8 cellular contexts compared by ENCODE assay signal in the genomic region with DNA sequence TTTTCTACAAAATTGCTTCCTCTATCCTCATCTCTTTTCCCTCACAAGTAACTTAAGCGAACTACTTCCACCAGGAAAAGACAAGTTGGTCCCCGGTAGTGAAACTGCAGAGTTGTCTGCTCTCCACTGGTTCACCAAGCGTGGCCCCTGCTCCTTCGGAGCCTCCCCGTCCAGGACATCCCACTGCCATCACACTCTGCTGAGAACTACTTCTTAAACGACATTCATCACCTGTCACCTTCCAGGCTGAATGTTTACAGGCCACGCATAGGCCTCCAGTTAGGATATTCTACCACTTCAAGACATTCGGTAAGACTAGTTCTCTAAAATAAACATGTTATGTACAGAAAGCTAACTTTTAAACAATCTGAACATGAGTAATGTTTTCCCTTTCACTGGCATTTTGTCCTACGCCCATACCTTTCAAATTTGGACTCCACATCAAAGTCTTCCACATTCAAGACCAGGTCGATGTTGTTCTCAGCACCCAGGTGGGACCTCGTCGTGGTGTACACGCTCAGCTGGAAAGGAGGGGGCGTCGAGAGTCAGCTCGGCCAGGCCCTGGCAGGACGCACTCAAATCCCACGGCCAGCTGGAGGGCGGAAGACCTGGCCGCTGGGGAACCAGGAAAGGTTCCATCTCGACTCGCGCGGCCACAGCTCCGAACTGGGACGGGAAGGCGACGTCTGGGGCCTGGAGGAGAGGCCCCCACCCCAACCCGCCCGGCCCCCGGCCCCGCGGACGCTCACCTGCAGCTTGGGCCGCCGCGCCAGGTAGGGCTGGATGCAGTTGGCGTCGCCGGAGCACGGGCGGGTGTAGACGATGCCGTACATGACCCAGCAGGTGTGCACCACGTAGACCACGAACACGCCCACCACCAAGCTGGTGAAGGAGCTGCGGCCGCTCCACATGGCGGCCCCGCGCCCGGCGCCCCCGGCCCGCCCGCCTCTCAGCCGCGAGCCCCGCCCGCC. TPM values are rescaled to one million over a fixed set of nuclear protein-coding genes. Genes with fewer than 3 reads are reported as not detected.
DNase-seq lines count a peak whose midpoint lies in the region; ATAC-seq and TF ChIP-seq lines count a peak whose summit lies in the region.

No MANE protein-coding gene starts in this region.

- H3K14ac ChIP-seq in IMR-90 (replicated peaks; ENCODE audit: low read depth, low read length) = peak overlapping the region; percentile 71

- no peak overlapping the region for H4K5ac ChIP-seq in IMR-90 (ENCODE audit: low read depth, low read length)

- no peak overlapping the region for H2BK5ac ChIP-seq in IMR-90 (ENCODE audit: low read depth, low read length, poor library complexity, severe bottlenecking)

- no peaks in the 10 kb centered on the region for H4K20me1 ChIP-seq in IMR-90 (ENCODE audit: insufficient read depth, low read length)

- H3K9me1 ChIP-seq in IMR-90 (ENCODE audit: insufficient read depth, low read length) = no peaks in the 10 kb centered on the region

- H3K9me3 ChIP-seq in CD8-positive, alpha-beta memory T cell (ENCODE audit: low read length) = no peaks in the 10 kb centered on the region
- H3K9me3 ChIP-seq in IMR-90 (ENCODE audit: control insufficient read depth, insufficient read depth, low read length) (no peaks in the 10 kb centered on the region), heart right ventricle (no peaks in the 10 kb centered on the region)

- peak overlapping the region; percentile 65; the same call in 1 of the 2 replicates for H3K23ac ChIP-seq in IMR-90 (ENCODE audit: low read depth, low read length)

- no peak overlapping the region; the same call in 1 of the 2 replicates for H4K91ac ChIP-seq in IMR-90 (ENCODE audit: insufficient read depth, low read depth, low read length)

- TF ChIP-seq CTCF in IMR-90 (conservative IDR thresholded peaks at IDR 0.05; ENCODE audit: low read depth, low read length) (no peak), heart right ventricle (IDR thresholded peaks at IDR 0.05) (no peak)

- H2BK20ac ChIP-seq in IMR-90 (ENCODE audit: low read depth, low read length) = no peak overlapping the region

- H3K36me3 ChIP-seq in CD8-positive, alpha-beta memory T cell (ENCODE audit: insufficient read depth, low read length) = peaks cover 19% of the 10 kb centered on the region
- H3K36me3 ChIP-seq in IMR-90 (ENCODE audit: control insufficient read depth, insufficient read depth, low read length) (peaks cover 20% of the 10 kb centered on the region), heart right ventricle (peaks cover 0 to 40% (median 24%) of the 10 kb centered on the region in 9 donors)

- peaks cover 29 to 38% (median 37%) of the 10 kb centered on the region in 3 donors for H3K4me1 Mint-ChIP-seq in CD8-positive, alpha-beta memory T cell
- H3K4me1 Mint-ChIP-seq in activated T-cell treated with anti-CD3 and anti-CD28 coated beads, Interleukin-2, amount 50 U/mL, for 72 hours (ENCODE audit: low read depth) = peaks cover 31% of the 10 kb centered on the region

- ATAC-seq in GM21423 (IDR thresholded peaks at IDR 0.05; ENCODE audit: unreplicated experiment) (peak; percentile 10), IMR-90 (ENCODE audit: low read depth) (peak; percentile 45), heart right ventricle (peak in 1 of 8 donors; percentile 25)
- ATAC-seq in activated T-cell treated with anti-CD3 and anti-CD28 coated beads, Interleukin-2, amount 50 U/mL, for 72 hours (replicated peaks in 1 of 2) = peak; percentile 5 to 18

- peak overlapping the region; percentile 34 for H3K27ac ChIP-seq in CD8-positive, alpha-beta memory T cell (ENCODE audit: low read depth, low read length)
- H3K27ac ChIP-seq in IMR-90 (ENCODE audit: insufficient read depth, low read length) (peak overlapping the region; percentile 77), heart right ventricle (peak overlapping the region in 6 of 10 donors; percentile 32 to 84 (median 57))

- peak overlapping the region; percentile 96 for H2AFZ ChIP-seq in IMR-90 (replicated peaks; ENCODE audit: low read length, poor library complexity)

- H3K27me3 Mint-ChIP-seq in CD8-positive, alpha-beta memory T cell = no peaks in the 10 kb centered on the region
- H3K27me3 Mint-ChIP-seq in activated T-cell treated with anti-CD3 and anti-CD28 coated beads, Interleukin-2, amount 50 U/mL, for 72 hours (ENCODE audit: low read depth) = no peaks in the 10 kb centered on the region

- no peak for TF ChIP-seq POLR2A in IMR-90 (IDR thresholded peaks at IDR 0.05; ENCODE audit: low read depth, low read length)

- no peaks in the 10 kb centered on the region for H3K27me3 ChIP-seq in CD8-positive, alpha-beta memory T cell (ENCODE audit: insufficient read depth, low read length, poor library complexity, severe bottlenecking)
- H3K27me3 ChIP-seq in IMR-90 (ENCODE audit: control insufficient read depth, insufficient read depth, low read length) = no peaks in the 10 kb centered on the region
- no peaks in the 10 kb centered on the region for H3K27me3 ChIP-seq in heart right ventricle

- H3K27ac Mint-ChIP-seq in CD8-positive, alpha-beta memory T cell = peak overlapping the region; percentile 81 to 95 (median 92)
- H3K27ac Mint-ChIP-seq in activated T-cell treated with anti-CD3 and anti-CD28 coated beads, Interleukin-2, amount 50 U/mL, for 72 hours = peak overlapping the region; percentile 86

- peak in 2 of 5 donors; percentile 19 to 47 for DNase-seq in CD8-positive, alpha-beta memory T cell
- DNase-seq in IMR-90 = peak; percentile 12
- peak; percentile 17 to 25 for DNase-seq in activated T-cell treated with anti-CD3 and anti-CD28 coated beads, Interleukin-2, amount 50 U/mL, for 72 hours
- no peak for DNase-seq in heart right ventricle
- DNase-seq in skeletal muscle cell (ENCODE audit: low read depth) = no peak
- DNase-seq in NCI-H345 (lab: John Stamatoyannopoulos, UW) = no peak
- no peak for DNase-seq in HPDE6-E6E7 (ENCODE audit: extremely low spot score)

- BruUV-seq in IMR-90 (replicated peaks; lab: Mats Ljungman, UMichigan) = TSS peak; percentile 73

- H3K4me1 ChIP-seq in CD8-positive, alpha-beta memory T cell (ENCODE audit: insufficient read depth, low read length) = peaks cover 32% of the 10 kb centered on the region
- H3K4me1 ChIP-seq in IMR-90 (ENCODE audit: control insufficient read depth, insufficient read depth, low read length) = peaks cover 8% of the 10 kb centered on the region; the same call in 1 of the 2 replicates
- peaks cover 3 to 28% (median 23%) of the 10 kb centered on the region in 9 donors for H3K4me1 ChIP-seq in heart right ventricle

- H3K18ac ChIP-seq in IMR-90 (ENCODE audit: low read depth, low read length) = no peak overlapping the region

- H3K79me1 ChIP-seq in IMR-90 (ENCODE audit: low read depth in 1 of 2, low read length in 2 of 2) = peaks cover 13 to 29% of the 10 kb centered on the region in 2 experiments

- 12% methylated on average over 12 of the region's 61 CpGs; no CpG with 5 or more reads in 1 of the 2 experiments for WGBS in IMR-90 (ENCODE audit: extremely low coverage in 2 of 2, insufficient read length in 1 of 2), 2 experiments
- 8 to 9% methylated on average over 45 to 55 of the region's 61 CpGs for WGBS in heart right ventricle, 2 donors

- dilution Hi-C loops in IMR-90 (cut with HindIII; ENCODE audit: low sequenced_read_pairs, unreplicated experiment) = no loop called here

- peak overlapping the region; percentile 90 for H2AK9ac ChIP-seq in IMR-90 (replicated peaks; ENCODE audit: low read depth, low read length, poor library complexity)

- H3K9ac ChIP-seq in IMR-90 (ENCODE audit: low read depth, low read length) = peak overlapping the region; percentile 84

- in situ Hi-C loops in IMR-90 (cut with MboI; ENCODE audit: low sequenced_read_pairs) = no loop called here

- H3K4me3 Mint-ChIP-seq in CD8-positive, alpha-beta memory T cell = peak overlapping the region; percentile 85 to 95 (median 92)
- peak overlapping the region; percentile 88 to 97 for H3K4me3 Mint-ChIP-seq in activated T-cell treated with anti-CD3 and anti-CD28 coated beads, Interleukin-2, amount 50 U/mL, for 72 hours

- intact Hi-C loops in IMR-90 (cut with micrococcal nuclease) = loop anchor here (2.0 kb wide), 1 partner anchor 301 kb away; no protein-coding TSS in a partner anchor
- intact Hi-C loops in heart right ventricle (cut with DNase I) = no loop called here

- no peak overlapping the region for H2BK120ac ChIP-seq in IMR-90 (ENCODE audit: low read depth, low read length)

- peak overlapping the region; percentile 99 for H3K4me2 ChIP-seq in IMR-90 (ENCODE audit: low read depth, low read length)

- H3K4me3 ChIP-seq in CD8-positive, alpha-beta memory T cell (ENCODE audit: low read length) = peak overlapping the region; percentile 58
- peak overlapping the region; percentile 98 for H3K4me3 ChIP-seq in IMR-90 (ENCODE audit: insufficient read depth, low read depth, low read length)
- peak overlapping the region; percentile 64 to 100 (median 85) for H3K4me3 ChIP-seq in heart right ventricle
- H3K4me3 ChIP-seq in skeletal muscle cell (ENCODE audit: low read depth, low read length) = peak overlapping the region; percentile 76

- H3K56ac ChIP-seq in IMR-90 (ENCODE audit: extremely low read depth, insufficient read depth, low read length) = no peak overlapping the region

- peak overlapping the region; percentile 73 to 87; a peak in 2 of 4 replicates for H4K8ac ChIP-seq in IMR-90 (ENCODE audit: low read depth in 2 of 2, low read length in 2 of 2)

- POLR2A ChIA-PET in CD8-positive, alpha-beta memory T cell (lab: Charles Lee) = interaction anchor here (0.7 to 3.0 kb wide), 5 partner anchors 29 to 449 kb away, joined by 3 to 17 read pairs (median 4); a partner anchor contains a TSS
- POLR2A ChIA-PET in IMR-90 (lab: Charles Lee; ENCODE audit: unreplicated experiment) = no interaction called here

- H3K36me3 Mint-ChIP-seq in CD8-positive, alpha-beta memory T cell = peaks cover 4 to 38% (median 18%) of the 10 kb centered on the region in 3 donors
- peaks cover 11 to 18% of the 10 kb centered on the region in 2 donors for H3K36me3 Mint-ChIP-seq in activated T-cell treated with anti-CD3 and anti-CD28 coated beads, Interleukin-2, amount 50 U/mL, for 72 hours (ENCODE audit: insufficient read depth in 2 of 2)

- H2AK5ac ChIP-seq in IMR-90 (ENCODE audit: low read depth, low read length) = peak overlapping the region; percentile 91

- CTCF ChIA-PET in CD8-positive, alpha-beta memory T cell (lab: Charles Lee) = interaction anchor here (1.3 to 1.6 kb wide), 2 partner anchors 22 to 30 kb away, joined by 3 read pairs; no protein-coding TSS in a partner anchor
- CTCF ChIA-PET in IMR-90 (lab: Yijun Ruan, JAX) = no interaction called here

- H2BK15ac ChIP-seq in IMR-90 (ENCODE audit: low read depth, low read length) = no peak overlapping the region

- peak overlapping the region; percentile 77; the same call in 1 of the 2 replicates for H3K4ac ChIP-seq in IMR-90 (ENCODE audit: low read depth, low read length)

- H3K9me3 Mint-ChIP-seq in CD8-positive, alpha-beta memory T cell = no peaks in the 10 kb centered on the region
- no peaks in the 10 kb centered on the region for H3K9me3 Mint-ChIP-seq in activated T-cell treated with anti-CD3 and anti-CD28 coated beads, Interleukin-2, amount 50 U/mL, for 72 hours

- TF ChIP-seq RAD21 in IMR-90 (IDR thresholded peaks at IDR 0.05; ENCODE audit: low read length) = no peak

RNA-seq across cellular contexts. Expression of a gene that starts 0.7 kb away (rescaled TPM):
- 100 to 1,000 TPM; 109 to 110 TPM for total RNA-seq in CD8-positive, alpha-beta memory T cell
- polyA plus RNA-seq in CD8-positive, alpha-beta memory T cell = 68.1 TPM
- 101 and 137 TPM in 2 replicates for total RNA-seq in IMR-90 (2012; rRNA removed)
- polyA plus RNA-seq in IMR-90 (2012; rRNA removed) = 110 and 114 TPM in 2 replicates
- polyA plus RNA-seq in IMR-90 (2012; cell fraction: cytosol; rRNA removed) = 96.9 and 126 TPM in 2 replicates
- 124 and 132 TPM in 2 replicates for polyA plus RNA-seq in IMR-90 (2012; cell fraction: nucleus; rRNA removed; ENCODE audit: low replicate concordance)
- total RNA-seq in activated T-cell treated with anti-CD3 and anti-CD28 coated beads, Interleukin-2, amount 50 U/mL, for 72 hours = 10 to 100 TPM; 78.6 to 80.2 TPM
- 10 to 100 TPM; 27.5 to 43.9 (median 32.5) TPM for total RNA-seq in heart right ventricle
- polyA plus RNA-seq in heart right ventricle = 10 to 100 TPM; 21.5 to 78.0 TPM

RNA-seq across cellular contexts. Expression of a gene that starts 49.3 kb away (rescaled TPM):
- 1 to 10 TPM; 2.0 to 2.5 TPM for total RNA-seq in CD8-positive, alpha-beta memory T cell
- not detected for polyA plus RNA-seq in CD8-positive, alpha-beta memory T cell
- not detected in 2 replicates for total RNA-seq in IMR-90 (2012; rRNA removed)
- polyA plus RNA-seq in IMR-90 (2012; rRNA removed) = not detected in 2 replicates
- polyA plus RNA-seq in IMR-90 (2012; cell fraction: cytosol; rRNA removed) = not detected in 2 replicates
- 0.02 TPM in 1 of 2 replicates, not detected in the other for polyA plus RNA-seq in IMR-90 (2012; cell fraction: nucleus; rRNA removed; ENCODE audit: low replicate concordance)
- total RNA-seq in activated T-cell treated with anti-CD3 and anti-CD28 coated beads, Interleukin-2, amount 50 U/mL, for 72 hours = 1 to 10 TPM; 2.5 to 5.1 TPM
- total RNA-seq in heart right ventricle = not detected
- not detected for polyA plus RNA-seq in heart right ventricle

Comparison
In these comparisons a context has a peak if more than half of its experiments do, and no peak if none do; other contexts are left out.
1. DNase-seq: peak in IMR-90 (single experiment) and activated T-cell treated with anti-CD3 and anti-CD28 coated beads, Interleukin-2, amount 50 U/mL, for 72 hours (2 of 2); none in heart right ventricle (0 of 2), skeletal muscle cell (single experiment), NCI-H345 (single experiment) and HPDE6-E6E7 (single experiment).
2. Peak in every context shown above with its lines, with median percentiles within 50 percentile points of each other: H3K27ac ChIP-seq and H3K4me3 ChIP-seq.